Comparison of ENCODE assay signal across 1 cellular context in the genomic region with DNA sequence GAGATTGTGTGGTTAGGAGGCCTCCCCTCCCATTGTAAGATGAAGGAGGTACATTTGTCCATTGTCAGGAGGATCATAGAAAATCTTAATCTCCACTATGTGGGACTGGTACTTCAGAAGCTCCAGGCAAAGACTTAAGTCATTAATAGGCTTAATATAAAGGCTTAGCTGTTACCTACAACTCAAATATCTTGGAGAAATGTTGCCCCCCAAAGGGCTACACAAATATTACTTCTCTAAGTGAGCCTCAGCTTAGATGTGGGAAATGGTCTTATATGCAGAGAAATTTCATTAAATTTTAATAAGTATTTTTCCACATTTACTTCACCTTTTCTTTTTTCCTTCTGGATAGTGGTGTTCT.
TF ChIP-seq lines count a peak whose summit lies in the region.

No MANE protein-coding gene starts in this region.

TF ChIP-seq in endothelial cell of umbilical vein, 7 proteins besides CTCF, POLR2A, EP300 and RAD21 (continued from another document):
- TF ChIP-seq GATA2 (IDR thresholded peaks at IDR 0.05; ENCODE audit: insufficient read depth, insufficient read length, low read depth, low read length), result no peak
- TF ChIP-seq POLR2AphosphoS5 (IDR thresholded peaks at IDR 0.05; ENCODE audit: insufficient read depth, low read depth, low read length), result no peak
- no peak for TF ChIP-seq JUN (IDR thresholded peaks at IDR 0.05; ENCODE audit: borderline replicate concordance, insufficient read depth, insufficient read length, low read depth)
